Comparison of ENCODE assay signal across 37 cellular contexts in genomic region chr3:188620752-188621151, GRCh38.
"Had no signal": no experiment of that assay in that cellular context is flagged by ENCODE, and none has a peak within 500 bp of the region (broad histone marks: within the 10 kb centered on the region; RNA-seq: fewer than 3 reads in every experiment).

No MANE protein-coding gene starts in this region.

- FAIRE-seq: bronchial epithelial cell, TTC549 had no signal

- H3K9me3 ChIP-seq: adrenal gland had no signal

- H3K4me1 Mint-ChIP-seq: activated B cell treated with CpG ODN at 0.5 μM for 24 hours; activated T-helper 17 cell treated with anti-CD3 and anti-CD28 coated beads, Interleukin-2, amount 50 U/mL, for 72 hours had no signal

- H3K27ac Mint-ChIP-seq: activated B cell treated with CpG ODN at 0.5 μM for 24 hours; activated CD4-positive, alpha-beta memory T cell treated with anti-CD3 and anti-CD28 coated beads for 36 hours; activated CD8-positive, alpha-beta T cell treated with anti-CD3 and anti-CD28 coated beads for 36 hours; activated naive CD4-positive, alpha-beta T cell treated with anti-CD3 and anti-CD28 coated beads for 36 hours; activated naive CD4-positive, alpha-beta T cell treated with anti-CD3 and anti-CD28 coated beads, Interleukin-2, amount 50 U/mL, for 72 hours; activated naive CD8-positive, alpha-beta T cell treated with anti-CD3 and anti-CD28 coated beads, Interleukin-2, amount 10 ng/mL, durations not matched to agents 7 days and 5 days; activated T-cell treated with anti-CD3 and anti-CD28 coated beads, Interleukin-2, amount 50 U/mL, for 24 hours; activated T-cell treated with anti-CD3 and anti-CD28 coated beads, Interleukin-2, amount 50 U/mL, for 72 hours; activated T-helper 1 cell treated with anti-CD3 and anti-CD28 coated beads, Interleukin-12 subunit alpha, Interleukin-12 subunit beta, Interleukin-2, Interleukin-4 antibody, amounts not matched to agents 30 ng/mL and 10 ng/mL and 1 ng/mL, durations not matched to agents 14 hours and 24 hours and 36 hours; activated T-helper 17 cell treated with anti-CD3 and anti-CD28 coated beads, Interleukin-2, amount 50 U/mL, for 72 hours; brain; T-helper 1 cell treated with Interleukin-12 subunit alpha and Interleukin-12 subunit beta and Interleukin-4 antibody, amounts not matched to agents 30 μg/mL and 1 μg/mL, for 36 hours; T-helper 2 cell treated with Interferon-gamma antibody and Interleukin-4, amounts not matched to agents 5 μg/mL and 100 μg/mL, for 36 hours had no signal

- H3K36me3 ChIP-seq: adrenal gland, cardiac muscle cell had no signal

- H3K27me3 Mint-ChIP-seq: activated B cell treated with CpG ODN at 0.5 μM for 24 hours; activated CD4-positive, alpha-beta memory T cell treated with anti-CD3 and anti-CD28 coated beads for 36 hours; activated CD8-positive, alpha-beta T cell treated with anti-CD3 and anti-CD28 coated beads for 36 hours; activated T-cell treated with anti-CD3 and anti-CD28 coated beads, Interleukin-2, amount 50 U/mL, for 24 hours; activated T-helper 17 cell treated with anti-CD3 and anti-CD28 coated beads, Interleukin-2, amount 50 U/mL, for 72 hours; central memory CD8-positive, alpha-beta T cell had no signal

- H3K27ac ChIP-seq: adrenal gland, cardiac muscle cell, VCaP had no signal

- H3K4me3 ChIP-seq: adrenal gland, cardiac muscle cell had no signal

- H3K4me3 Mint-ChIP-seq: activated B cell treated with CpG ODN at 0.5 μM for 24 hours; activated CD4-positive, alpha-beta memory T cell treated with anti-CD3 and anti-CD28 coated beads for 36 hours; activated CD8-positive, alpha-beta T cell treated with anti-CD3 and anti-CD28 coated beads for 36 hours; activated naive CD4-positive, alpha-beta T cell treated with anti-CD3 and anti-CD28 coated beads for 36 hours; activated naive CD8-positive, alpha-beta T cell treated with anti-CD3 and anti-CD28 coated beads, Interleukin-2, amount 10 ng/mL, durations not matched to agents 7 days and 5 days; activated T-cell treated with anti-CD3 and anti-CD28 coated beads, Interleukin-2, amount 50 U/mL, for 24 hours; activated T-cell treated with anti-CD3 and anti-CD28 coated beads, Interleukin-2, amount 50 U/mL, for 72 hours; activated T-helper 1 cell treated with anti-CD3 and anti-CD28 coated beads, Interleukin-12 subunit alpha, Interleukin-12 subunit beta, Interleukin-2, Interleukin-4 antibody, amounts not matched to agents 30 ng/mL and 10 ng/mL and 1 ng/mL, durations not matched to agents 14 hours and 24 hours and 36 hours; activated T-helper 17 cell treated with anti-CD3 and anti-CD28 coated beads, Interleukin-2, amount 50 U/mL, for 72 hours; brain; central memory CD8-positive, alpha-beta T cell; T-helper 1 cell treated with Interleukin-12 subunit alpha and Interleukin-12 subunit beta and Interleukin-4 antibody, amounts not matched to agents 30 μg/mL and 1 μg/mL, for 36 hours; T-helper 2 cell treated with Interferon-gamma antibody and Interleukin-4, amounts not matched to agents 5 μg/mL and 100 μg/mL, for 36 hours had no signal

- H3K27me3 ChIP-seq: adrenal gland, cardiac muscle cell had no signal

- H3K4me1 ChIP-seq: adrenal gland had no signal

- H3K9me3 Mint-ChIP-seq: activated B cell treated with CpG ODN at 0.5 μM for 24 hours; activated CD4-positive, alpha-beta memory T cell treated with anti-CD3 and anti-CD28 coated beads for 36 hours; activated CD8-positive, alpha-beta T cell treated with anti-CD3 and anti-CD28 coated beads for 36 hours; activated naive CD4-positive, alpha-beta T cell treated with anti-CD3 and anti-CD28 coated beads for 36 hours; activated T-cell treated with anti-CD3 and anti-CD28 coated beads, Interleukin-2, amount 50 U/mL, for 24 hours; activated T-helper 1 cell treated with anti-CD3 and anti-CD28 coated beads, Interleukin-12 subunit alpha, Interleukin-12 subunit beta, Interleukin-2, Interleukin-4 antibody, amounts not matched to agents 30 ng/mL and 10 ng/mL and 1 ng/mL, durations not matched to agents 14 hours and 24 hours and 36 hours; activated T-helper 17 cell treated with anti-CD3 and anti-CD28 coated beads, Interleukin-2, amount 50 U/mL, for 72 hours; central memory CD8-positive, alpha-beta T cell; T-helper 1 cell treated with Interleukin-12 subunit alpha and Interleukin-12 subunit beta and Interleukin-4 antibody, amounts not matched to agents 30 μg/mL and 1 μg/mL, for 36 hours; T-helper 2 cell treated with Interferon-gamma antibody and Interleukin-4, amounts not matched to agents 5 μg/mL and 100 μg/mL, for 36 hours had no signal

- DNase-seq: activated B cell treated with CpG ODN at 0.5 μM for 24 hours; activated CD4-positive, alpha-beta memory T cell treated with anti-CD3 and anti-CD28 coated beads for 36 hours; activated CD4-positive, alpha-beta T cell treated with anti-CD3 and anti-CD28 coated beads for 48 hours; activated CD4-positive, alpha-beta T cell treated with anti-CD3 and anti-CD28 coated beads, Interleukin-2, amount 50 U/mL, for 1 hour; activated CD4-positive, alpha-beta T cell treated with anti-CD3 and anti-CD28 coated beads, Interleukin-2, amount 50 U/mL, for 4 hours; activated CD4-positive, CD25-positive, alpha-beta regulatory T cell treated with anti-CD3 and anti-CD28 coated beads, Interleukin-2, amount 50 U/mL, for 72 hours; activated CD8-positive, alpha-beta memory T cell treated with anti-CD3 and anti-CD28 coated beads, Interleukin-2, amount 50 U/mL, for 4 hours; activated CD8-positive, alpha-beta T cell treated with anti-CD3 and anti-CD28 coated beads for 36 hours; activated effector memory CD4-positive, alpha-beta T cell treated with anti-CD3 and anti-CD28 coated beads, Interleukin-2, amount 50 U/mL, for 16 hours; activated gamma-delta T cell treated with Interleukin-2 at 50 U/mL for 16 hours; activated naive CD4-positive, alpha-beta T cell; activated naive CD4-positive, alpha-beta T cell treated with anti-CD3 and anti-CD28 coated beads for 36 hours; activated naive CD4-positive, alpha-beta T cell treated with anti-CD3 and anti-CD28 coated beads, Interleukin-2, amount 50 U/mL, for 16 hours; activated naive CD8-positive, alpha-beta T cell treated with anti-CD3 and anti-CD28 coated beads, Interleukin-2, amount 10 ng/mL, durations not matched to agents 7 days and 5 days; activated T-cell treated with anti-CD3 and anti-CD28 coated beads for 4 hours; activated T-cell treated with anti-CD3 and anti-CD28 coated beads, Interleukin-2, amount 50 U/mL, for 24 hours; activated T-cell treated with anti-CD3 and anti-CD28 coated beads, Interleukin-2, amount 50 U/mL, for 72 hours; adrenal gland; amniotic stem cell; aorta; caudate nucleus; cerebellar nuclear complex; SW 1271; T-helper 1 cell; T-helper 2 cell; T-helper 9 cell had no signal

- H3K36me3 Mint-ChIP-seq: brain had no signal

- ATAC-seq: activated CD8-positive, alpha-beta T cell treated with anti-CD3 and anti-CD28 coated beads for 36 hours; activated T-helper 17 cell treated with anti-CD3 and anti-CD28 coated beads, Interleukin-2, amount 50 U/mL, for 72 hours had no signal
